9 cellular contexts compared by ENCODE assay signal in the genomic region with DNA sequence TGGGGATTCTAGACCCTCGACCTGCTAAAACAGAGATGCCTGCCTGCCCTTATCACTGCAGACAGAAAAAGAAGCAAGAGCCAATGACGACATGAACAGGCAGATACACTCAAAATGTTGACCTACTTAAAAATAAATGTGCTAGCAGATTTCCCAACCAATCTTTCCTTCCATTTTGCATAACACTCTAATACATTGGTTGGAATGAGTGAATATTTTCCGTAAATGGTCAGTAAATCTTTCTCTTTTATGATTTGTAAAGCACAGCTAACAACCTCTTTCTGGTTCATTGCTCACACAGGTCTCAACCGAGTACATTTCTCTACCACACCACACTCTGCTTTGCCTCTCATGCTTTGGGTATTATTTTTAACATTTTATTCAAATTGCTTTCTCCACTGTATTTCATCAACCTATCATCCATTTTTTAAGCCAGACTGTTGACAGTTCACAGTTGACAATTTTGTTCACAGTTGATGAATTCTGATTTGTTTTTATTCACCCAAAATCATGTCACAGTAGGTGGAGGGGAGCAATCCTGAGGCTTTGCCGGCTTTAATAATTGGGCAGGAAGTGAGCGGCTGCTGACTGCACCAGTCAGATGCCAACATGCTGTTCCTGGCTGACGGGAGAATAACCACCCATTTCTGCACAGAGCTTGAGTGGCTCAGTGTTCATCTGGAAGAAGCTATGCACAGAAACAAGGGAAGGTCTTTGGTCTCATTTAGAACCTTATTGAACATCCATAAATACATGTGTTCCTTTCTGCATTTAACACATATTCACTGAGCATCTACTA.
DNase-seq lines count a peak whose midpoint lies in the region; ATAC-seq and TF ChIP-seq lines count a peak whose summit lies in the region.
"Had no signal": no experiment of that assay in that cellular context is flagged by ENCODE, and none has a peak within 500 bp of the region (broad histone marks: within the 10 kb centered on the region; RNA-seq: fewer than 3 reads in every experiment).

No MANE protein-coding gene starts in this region.

- peaks cover 18% of the 10 kb centered on the region for H3K4me1 Mint-ChIP-seq in nephron

- H3K27me3 Mint-ChIP-seq in nephron (ENCODE audit: low read depth): peaks cover 9% of the 10 kb centered on the region

- no peak overlapping the region for H3K4me3 Mint-ChIP-seq in nephron

- H3K27ac Mint-ChIP-seq in nephron: peak overlapping the region; percentile 14 to 48 (median 23)

- no peaks in the 10 kb centered on the region for H3K9me3 Mint-ChIP-seq in nephron

- H3K36me3 Mint-ChIP-seq in nephron (ENCODE audit: low read depth): no peaks in the 10 kb centered on the region

- in situ Hi-C loops in GM13976 (cut with MboI; ENCODE audit: low sequenced_read_pairs, unreplicated experiment): no loop called here

- peak; percentile 23 for DNase-seq in EL
- peak; percentile 46 to 91 for DNase-seq in cerebellar nuclear complex (lab: John Stamatoyannopoulos, UW)
- no peak for DNase-seq in GM13976 (ENCODE audit: low spot score)
- no peak for DNase-seq in Kasumi-1 (lab: John Stamatoyannopoulos, UW)
- DNase-seq in activated CD4-positive, alpha-beta T cell treated with anti-CD3 and anti-CD28 coated beads for 48 hours: no peak
- DNase-seq: NCI-H1694 treated with DMSO at 0.1 percent for 48 hours had no signal

- TF ChIP-seq CTCF in nephron (IDR thresholded peaks at IDR 0.05; ENCODE audit: unreplicated experiment in 3 of 3) (no peak), GM13976 (IDR thresholded peaks at IDR 0.05; ENCODE audit: borderline replicate concordance, control extremely low read depth, extremely low read depth, insufficient read depth, missing control alignments) (no peak)

- ATAC-seq in HG02763 (IDR thresholded peaks at IDR 0.05; ENCODE audit: unreplicated experiment) (peak; percentile 51), GM21576 (IDR thresholded peaks at IDR 0.05; ENCODE audit: unreplicated experiment) (no peak)

Comparison
In these comparisons a context has a peak if more than half of its experiments do, and no peak if none do; other contexts are left out.
1. DNase-seq: peak in EL (single experiment) and cerebellar nuclear complex (2 of 2); none in GM13976 (single experiment), Kasumi-1 (0 of 2) and activated CD4-positive, alpha-beta T cell treated with anti-CD3 and anti-CD28 coated beads for 48 hours (single experiment).